12 cellular contexts compared by ENCODE assay signal in genomic region chr17:28282596-28282995, GRCh38. TPM values are rescaled to one million over a fixed set of nuclear protein-coding genes. Genes with fewer than 3 reads are reported as not detected.
DNase-seq lines count a peak whose midpoint lies in the region; ATAC-seq and TF ChIP-seq lines count a peak whose summit lies in the region.
"Had no signal": no experiment of that assay in that cellular context is flagged by ENCODE, and none has a peak within 500 bp of the region (broad histone marks: within the 10 kb centered on the region; RNA-seq: fewer than 3 reads in every experiment).

No MANE protein-coding gene starts in this region.

- no peaks in the 10 kb centered on the region for H3K36me3 ChIP-seq in upper lobe of left lung

- H3K4me3 Mint-ChIP-seq in activated naive CD8-positive, alpha-beta T cell treated with anti-CD3 and anti-CD28 coated beads, Interleukin-2, amount 50 U/mL, for 24 hours: no peak overlapping the region
- no peak overlapping the region for H3K4me3 Mint-ChIP-seq in activated T-helper 17 cell treated with anti-CD3 and anti-CD28 coated beads, Interleukin-2, amount 50 U/mL, for 72 hours
- H3K4me3 Mint-ChIP-seq: B cell; stimulated activated naive B cell treated with anti-CD40 and anti-IgM and Interleukin-4, amounts not matched to agents 10 μg/mL and 1 μg/mL and 100 μg/mL, for 72 hours had no signal

- TF ChIP-seq POLR2A in upper lobe of left lung (IDR thresholded peaks at IDR 0.05): no peak

- H3K27me3 ChIP-seq in upper lobe of left lung: no peaks in the 10 kb centered on the region

- no peaks in the 10 kb centered on the region for H3K9me3 Mint-ChIP-seq in activated naive CD8-positive, alpha-beta T cell treated with anti-CD3 and anti-CD28 coated beads, Interleukin-2, amount 50 U/mL, for 24 hours
- no peaks in the 10 kb centered on the region for H3K9me3 Mint-ChIP-seq in activated T-helper 17 cell treated with anti-CD3 and anti-CD28 coated beads, Interleukin-2, amount 50 U/mL, for 72 hours
- H3K9me3 Mint-ChIP-seq: stimulated activated naive B cell treated with anti-CD40 and anti-IgM and Interleukin-4, amounts not matched to agents 10 μg/mL and 1 μg/mL and 100 μg/mL, for 72 hours had no signal

- H3K36me3 Mint-ChIP-seq in activated naive CD8-positive, alpha-beta T cell treated with anti-CD3 and anti-CD28 coated beads, Interleukin-2, amount 50 U/mL, for 24 hours (ENCODE audit: low read depth): no peaks in the 10 kb centered on the region
- H3K36me3 Mint-ChIP-seq in activated T-helper 17 cell treated with anti-CD3 and anti-CD28 coated beads, Interleukin-2, amount 50 U/mL, for 72 hours (ENCODE audit: low read depth): peaks cover 8% of the 10 kb centered on the region
- H3K36me3 Mint-ChIP-seq: stimulated activated naive B cell treated with anti-CD40 and anti-IgM and Interleukin-4, amounts not matched to agents 10 μg/mL and 1 μg/mL and 100 μg/mL, for 72 hours had no signal

- no peak overlapping the region for H3K27ac Mint-ChIP-seq in activated naive CD8-positive, alpha-beta T cell treated with anti-CD3 and anti-CD28 coated beads, Interleukin-2, amount 50 U/mL, for 24 hours
- H3K27ac Mint-ChIP-seq in activated T-helper 17 cell treated with anti-CD3 and anti-CD28 coated beads, Interleukin-2, amount 50 U/mL, for 72 hours: no peak overlapping the region
- H3K27ac Mint-ChIP-seq: B cell had no signal

- H3K27me3 Mint-ChIP-seq in activated naive CD8-positive, alpha-beta T cell treated with anti-CD3 and anti-CD28 coated beads, Interleukin-2, amount 50 U/mL, for 24 hours: peaks cover 31% of the 10 kb centered on the region
- H3K27me3 Mint-ChIP-seq in activated T-helper 17 cell treated with anti-CD3 and anti-CD28 coated beads, Interleukin-2, amount 50 U/mL, for 72 hours: no peaks in the 10 kb centered on the region

- 52 to 59% methylated on average over 7 of the region's 7 CpGs for WGBS in upper lobe of left lung, 2 donors

- no peaks in the 10 kb centered on the region for H3K9me3 ChIP-seq in upper lobe of left lung
- H3K9me3 ChIP-seq: psoas muscle had no signal

- peaks cover 12% of the 10 kb centered on the region for H3K4me1 Mint-ChIP-seq in activated naive CD8-positive, alpha-beta T cell treated with anti-CD3 and anti-CD28 coated beads, Interleukin-2, amount 50 U/mL, for 24 hours
- H3K4me1 Mint-ChIP-seq in activated T-helper 17 cell treated with anti-CD3 and anti-CD28 coated beads, Interleukin-2, amount 50 U/mL, for 72 hours: peaks cover 7% of the 10 kb centered on the region

- TF ChIP-seq EP300 in upper lobe of left lung (IDR thresholded peaks at IDR 0.05): no peak

- TF ChIP-seq CTCF in upper lobe of left lung (IDR thresholded peaks at IDR 0.05): no peak

- no peaks in the 10 kb centered on the region for H3K4me1 ChIP-seq in upper lobe of left lung
- H3K4me1 ChIP-seq: psoas muscle had no signal

- H3K27ac ChIP-seq in upper lobe of left lung: no peak overlapping the region
- H3K27ac ChIP-seq: psoas muscle had no signal

- H3K4me3 ChIP-seq in upper lobe of left lung: no peak overlapping the region
- H3K4me3 ChIP-seq: psoas muscle had no signal

- ATAC-seq in upper lobe of left lung (ENCODE audit: low FRiP score in 2 of 2) (peak; percentile 26 to 53), HG02623 (IDR thresholded peaks at IDR 0.05; ENCODE audit: unreplicated experiment) (no peak)
- no peak for ATAC-seq in activated naive CD8-positive, alpha-beta T cell treated with anti-CD3 and anti-CD28 coated beads, Interleukin-2, amount 50 U/mL, for 24 hours
- no peak for ATAC-seq in activated T-helper 17 cell treated with anti-CD3 and anti-CD28 coated beads, Interleukin-2, amount 50 U/mL, for 72 hours (replicated peaks)
- ATAC-seq: psoas muscle; stimulated activated naive B cell treated with anti-CD40 and anti-IgM and Interleukin-4, amounts not matched to agents 10 μg/mL and 1 μg/mL and 100 μg/mL, for 72 hours had no signal

- DNase-seq in NCI-H345 (lab: John Stamatoyannopoulos, UW) (peak; percentile 69), NCI-H345 treated with DMSO at 0.1 percent for 48 hours (lab: John Stamatoyannopoulos, UW; ENCODE audit: unreplicated experiment) (no peak), RPMI7951 (ENCODE audit: low read depth) (peak; percentile 67), fibroblast of gingiva (ENCODE audit: low read depth) (peak; percentile 78), upper lobe of left lung (peak in 1 of 2 donors; percentile 34)
- DNase-seq in activated naive CD8-positive, alpha-beta T cell treated with anti-CD3 and anti-CD28 coated beads, Interleukin-2, amount 50 U/mL, for 24 hours: no peak
- DNase-seq: foreskin melanocyte; psoas muscle; stimulated activated naive B cell treated with anti-CD40 and anti-IgM and Interleukin-4, amounts not matched to agents 10 μg/mL and 1 μg/mL and 100 μg/mL, for 72 hours had no signal

RNA-seq across cellular contexts. Expression of gene TMEM97, which starts 36.4 kb away (rescaled TPM):
- total RNA-seq in RPMI7951 (2014; rRNA removed; shearing (Covaris generic)): 23.1 and 27.9 TPM in 2 replicates
- 10 to 100 TPM; 19.8 to 47.9 (median 37.6) TPM for total RNA-seq in upper lobe of left lung
- 10 to 100 TPM; 25.0 to 41.0 TPM for total RNA-seq in activated T-helper 17 cell treated with anti-CD3 and anti-CD28 coated beads, Interleukin-2, amount 50 U/mL, for 72 hours

RNA-seq across cellular contexts. Expression of gene IFT20, which starts 52.7 kb away (rescaled TPM):
- 47.7 and 51.9 TPM in 2 replicates for total RNA-seq in RPMI7951 (2014; rRNA removed; shearing (Covaris generic))
- total RNA-seq in upper lobe of left lung: 10 to 100 TPM; 28.6 to 60.8 (median 44.3) TPM
- total RNA-seq in activated T-helper 17 cell treated with anti-CD3 and anti-CD28 coated beads, Interleukin-2, amount 50 U/mL, for 72 hours: 10 to 100 TPM; 17.5 to 21.3 TPM

RNA-seq across cellular contexts. Expression of gene TNFAIP1, which starts 53.0 kb away (rescaled TPM):
- 25.7 and 30.5 TPM in 2 replicates for total RNA-seq in RPMI7951 (2014; rRNA removed; shearing (Covaris generic))
- 10 to 100 TPM; 27.2 to 74.3 (median 46.4) TPM for total RNA-seq in upper lobe of left lung
- total RNA-seq in activated T-helper 17 cell treated with anti-CD3 and anti-CD28 coated beads, Interleukin-2, amount 50 U/mL, for 72 hours: 10 to 100 TPM; 24.9 to 30.0 TPM

Comparison
In these comparisons a context has a peak if more than half of its experiments do, and no peak if none do; other contexts are left out.
1. DNase-seq: peak in NCI-H345 (single experiment), RPMI7951 (single experiment) and fibroblast of gingiva (single experiment); none in NCI-H345 treated with DMSO at 0.1 percent for 48 hours (single experiment) and activated naive CD8-positive, alpha-beta T cell treated with anti-CD3 and anti-CD28 coated beads, Interleukin-2, amount 50 U/mL, for 24 hours (single experiment).
2. ATAC-seq: peak in upper lobe of left lung (2 of 2); none in HG02623 (single experiment), activated naive CD8-positive, alpha-beta T cell treated with anti-CD3 and anti-CD28 coated beads, Interleukin-2, amount 50 U/mL, for 24 hours (single experiment) and activated T-helper 17 cell treated with anti-CD3 and anti-CD28 coated beads, Interleukin-2, amount 50 U/mL, for 72 hours (single experiment).